Comparison of ENCODE assay signal across 8 cellular contexts in the genomic region with DNA sequence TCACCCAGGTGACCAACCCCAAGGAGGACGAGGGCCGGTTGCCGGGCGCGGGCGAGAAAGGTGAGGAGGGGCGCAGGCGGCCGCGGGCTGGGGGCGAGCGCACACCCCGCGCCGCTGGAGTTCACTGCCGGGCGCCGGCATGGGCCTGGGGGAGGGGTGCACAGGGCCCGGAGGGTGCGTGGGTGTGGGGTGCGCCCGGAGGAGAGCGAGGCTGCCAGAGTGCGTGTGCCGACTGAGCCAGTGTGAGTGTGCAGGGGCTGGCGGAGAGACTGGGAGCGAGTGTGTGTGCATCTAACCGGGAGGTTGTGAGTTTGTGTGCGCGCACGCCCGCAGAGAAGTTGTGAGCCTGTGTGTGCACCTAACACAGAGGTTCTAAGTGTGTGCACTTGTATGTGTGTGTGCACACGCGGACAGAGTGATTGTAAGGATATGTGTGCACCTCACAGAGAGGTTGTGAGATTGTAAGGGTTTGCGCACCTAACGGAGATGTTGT. TPM values are rescaled to one million over a fixed set of nuclear protein-coding genes. Genes with fewer than 3 reads are reported as not detected.
A peak's percentile ranks its signal among the peaks of the same experiment; 100 is the strongest.
DNase-seq lines count a peak whose midpoint lies in the region; ATAC-seq and TF ChIP-seq lines count a peak whose summit lies in the region.

No MANE protein-coding gene starts in this region.

- H3K4me1 Mint-ChIP-seq in stimulated activated effector memory CD8-positive, alpha-beta T cell treated with anti-CD3 and anti-CD28 coated beads, Interleukin-12 subunit alpha, Interleukin-12 subunit beta, amount 100 ng/mL, for 72 hours: peaks cover 15% of the 10 kb centered on the region

- H3K27ac ChIP-seq in lung (ENCODE audit: low read depth in 1 of 2, low read length in 1 of 2): peak overlapping the region; percentile 85 to 91

- DNase-seq in DMS 273 (lab: John Stamatoyannopoulos, UW; ENCODE audit: unreplicated experiment) (peak; percentile 59), DMS 273 treated with DMSO at 0.1 percent for 48 hours (lab: John Stamatoyannopoulos, UW) (no peak), dermis blood vessel endothelial cell (peak; percentile 46), lung (ENCODE audit: low spot score) (peak; percentile 48), NCI-H774 (lab: John Stamatoyannopoulos, UW) (no peak), kidney glomerular epithelial cell (lab: John Stamatoyannopoulos, UW) (no peak)
- no peak for DNase-seq in stimulated activated effector memory CD8-positive, alpha-beta T cell treated with anti-CD3 and anti-CD28 coated beads, Interleukin-12 subunit alpha, Interleukin-12 subunit beta, amount 100 ng/mL, for 72 hours (ENCODE audit: low spot score in 2 of 2)

- no peak for ATAC-seq in lung (ENCODE audit: insufficient read depth, low FRiP score)
- ATAC-seq in stimulated activated effector memory CD8-positive, alpha-beta T cell treated with anti-CD3 and anti-CD28 coated beads, Interleukin-12 subunit alpha, Interleukin-12 subunit beta, amount 100 ng/mL, for 72 hours: peak; percentile 31

- no peak overlapping the region for H3K27ac Mint-ChIP-seq in stimulated activated effector memory CD8-positive, alpha-beta T cell treated with anti-CD3 and anti-CD28 coated beads, Interleukin-12 subunit alpha, Interleukin-12 subunit beta, amount 100 ng/mL, for 72 hours

- no peaks in the 10 kb centered on the region for H3K9me3 Mint-ChIP-seq in stimulated activated effector memory CD8-positive, alpha-beta T cell treated with anti-CD3 and anti-CD28 coated beads, Interleukin-12 subunit alpha, Interleukin-12 subunit beta, amount 100 ng/mL, for 72 hours

- no peaks in the 10 kb centered on the region for H3K27me3 ChIP-seq in lung (ENCODE audit: control insufficient read depth, insufficient read depth)

- no peak for TF ChIP-seq CTCF in WI38 (IDR thresholded peaks at IDR 0.05; ENCODE audit: low read depth, low read length)
- TF ChIP-seq CTCF in lung (IDR thresholded peaks at IDR 0.05; ENCODE audit: control extremely low read depth, extremely low read depth): no peak

- no peaks in the 10 kb centered on the region for H3K36me3 ChIP-seq in lung (ENCODE audit: control insufficient read depth in 2 of 2, insufficient read depth in 2 of 2, low read length in 2 of 2)

- WGBS in lung, 2 donors: 3 to 4% methylated on average over 34 to 36 of the region's 36 CpGs

- H3K36me3 Mint-ChIP-seq in stimulated activated effector memory CD8-positive, alpha-beta T cell treated with anti-CD3 and anti-CD28 coated beads, Interleukin-12 subunit alpha, Interleukin-12 subunit beta, amount 100 ng/mL, for 72 hours: no peaks in the 10 kb centered on the region

- H3K9me3 ChIP-seq in lung (ENCODE audit: control insufficient read depth in 2 of 2, insufficient read depth in 1 of 2, low read length in 1 of 2): peaks cover 0 to 2% of the 10 kb centered on the region in 2 donors

- peaks cover 0 to 15% of the 10 kb centered on the region in 2 donors for H3K4me1 ChIP-seq in lung (ENCODE audit: control insufficient read depth in 2 of 2, insufficient read depth in 2 of 2, low read length in 2 of 2)

- peak overlapping the region; percentile 30 for H3K4me3 Mint-ChIP-seq in stimulated activated effector memory CD8-positive, alpha-beta T cell treated with anti-CD3 and anti-CD28 coated beads, Interleukin-12 subunit alpha, Interleukin-12 subunit beta, amount 100 ng/mL, for 72 hours

- peak overlapping the region; percentile 71 for H3K4me3 ChIP-seq in WI38 (ENCODE audit: low read depth, low read length)
- H3K4me3 ChIP-seq in lung: peak overlapping the region; percentile 83

RNA-seq across cellular contexts. Expression of gene CTDSPL, which starts 0.6 kb away (rescaled TPM):
- total RNA-seq in dermis blood vessel endothelial cell: 107 and 161 TPM in 2 replicates
- total RNA-seq in lung: 10 to 100 TPM; 52.8 to 79.1 TPM
- polyA plus RNA-seq in lung: 10 to 100 TPM; 12.5 to 14.2 TPM

Comparison
In these comparisons a context has a peak if more than half of its experiments do, and no peak if none do; other contexts are left out.
1. DNase-seq: peak in DMS 273 (single experiment), dermis blood vessel endothelial cell (single experiment) and lung (single experiment); none in DMS 273 treated with DMSO at 0.1 percent for 48 hours (single experiment), stimulated activated effector memory CD8-positive, alpha-beta T cell treated with anti-CD3 and anti-CD28 coated beads, Interleukin-12 subunit alpha, Interleukin-12 subunit beta, amount 100 ng/mL, for 72 hours (0 of 2), NCI-H774 (single experiment) and kidney glomerular epithelial cell (single experiment).